ENCODE assay signal across 8 cellular contexts in genomic region chr19:33064117-33064777, GRCh38. TPM values are rescaled to one million over a fixed set of nuclear protein-coding genes. Genes with fewer than 3 reads are reported as not detected.
DNase-seq lines count a peak whose midpoint lies in the region; ATAC-seq and TF ChIP-seq lines count a peak whose summit lies in the region.

No MANE protein-coding gene starts in this region.

- H3K79me2 ChIP-seq in ACC112 (ENCODE audit: control insufficient read depth, insufficient read depth, low read length, unreplicated experiment) = no peaks in the 10 kb centered on the region

- H3K9me3 ChIP-seq in endodermal cell (ENCODE audit: control insufficient read depth, low read length) = no peaks in the 10 kb centered on the region

- H3K36me3 ChIP-seq in ACC112 (ENCODE audit: insufficient read depth, low read length) (no peaks in the 10 kb centered on the region), endodermal cell (ENCODE audit: control insufficient read depth, insufficient read depth, low read length) (peaks cover 4% of the 10 kb centered on the region)

- CTCF ChIA-PET in WTC11 (lab: Charles Lee) = interaction anchor here (0.6 to 1.6 kb wide), 6 partner anchors 12 to 120 kb away, joined by 3 to 6 read pairs (median 4); partner anchors contain the start of gene GPATCH1

- peak overlapping the region; percentile 73 for H3K9ac ChIP-seq in endodermal cell (ENCODE audit: extremely low read depth, low read length, poor library complexity, severe bottlenecking)

- H3K9me3 Mint-ChIP-seq in WTC11 (no peaks in the 10 kb centered on the region), endodermal cell (no peaks in the 10 kb centered on the region)
- H3K9me3 Mint-ChIP-seq in naive thymus-derived CD8-positive, alpha-beta T cell = no peaks in the 10 kb centered on the region

- 1 to 5% methylated on average over 14 to 54 of the region's 58 CpGs for WGBS in endodermal cell (ENCODE audit: insufficient coverage in 1 of 2, insufficient read length in 1 of 2), 2 experiments

- H3K27ac Mint-ChIP-seq in WTC11 (no peak overlapping the region), endodermal cell (peak overlapping the region; percentile 88)
- peak overlapping the region in 1 of 10 donors; percentile 24 for H3K27ac Mint-ChIP-seq in naive thymus-derived CD8-positive, alpha-beta T cell

- peaks cover 13% of the 10 kb centered on the region for H3K27me3 Mint-ChIP-seq in WTC11 (ENCODE audit: low read depth)
- peaks cover 12% of the 10 kb centered on the region for H3K27me3 Mint-ChIP-seq in endodermal cell (ENCODE audit: insufficient read depth)
- peaks cover 8 to 35% (median 20%) of the 10 kb centered on the region in 5 donors for H3K27me3 Mint-ChIP-seq in naive thymus-derived CD8-positive, alpha-beta T cell

- H3K27ac ChIP-seq in ACC112 (ENCODE audit: low read depth, low read length) (no peak overlapping the region), endodermal cell (ENCODE audit: low read depth, low read length) (no peak overlapping the region)

- H3K36me3 Mint-ChIP-seq in WTC11 (no peaks in the 10 kb centered on the region), endodermal cell (ENCODE audit: low read depth) (peaks cover 12% of the 10 kb centered on the region)
- H3K36me3 Mint-ChIP-seq in naive thymus-derived CD8-positive, alpha-beta T cell = no peaks in the 10 kb centered on the region

- peak overlapping the region; percentile 87 for H3K4me3 Mint-ChIP-seq in WTC11
- H3K4me3 Mint-ChIP-seq in endodermal cell = peak overlapping the region; percentile 92
- peak overlapping the region; percentile 56 to 81 (median 73) for H3K4me3 Mint-ChIP-seq in naive thymus-derived CD8-positive, alpha-beta T cell

- H3K4me3 ChIP-seq in ACC112 (ENCODE audit: low read depth, low read length) = peak overlapping the region; percentile 75
- H3K4me3 ChIP-seq in endodermal cell (ENCODE audit: low read length) = peak overlapping the region; percentile 86

- no peaks in the 10 kb centered on the region for H3K4me1 ChIP-seq in ACC112 (ENCODE audit: control insufficient read depth, insufficient read depth, low read length, unreplicated experiment)
- H3K4me1 ChIP-seq in endodermal cell (ENCODE audit: control insufficient read depth, insufficient read depth, low read length) = no peaks in the 10 kb centered on the region

- DNase-seq in WTC11 (ENCODE audit: low spot score) (peak; percentile 78), endodermal cell (peak; percentile 89), nucleus accumbens (lab: John Stamatoyannopoulos, UW) (no peak), G401 (ENCODE audit: low spot score) (no peak)
- peak in 5 of 10 donors; percentile 13 to 39 (median 17) for DNase-seq in naive thymus-derived CD8-positive, alpha-beta T cell

- TF ChIP-seq CTCF in WTC11 (IDR thresholded peaks at IDR 0.05) (no peak), endodermal cell (conservative IDR thresholded peaks at IDR 0.05) (peak; percentile 51)

- in situ Hi-C loops in G401 (cut with HindIII; ENCODE audit: low sequenced_read_pairs) = no loop called here

- H3K4me1 Mint-ChIP-seq in WTC11 (peaks cover 18% of the 10 kb centered on the region), endodermal cell (peaks cover 22% of the 10 kb centered on the region)
- peaks cover 0 to 10% (median 5%) of the 10 kb centered on the region in 4 donors for H3K4me1 Mint-ChIP-seq in naive thymus-derived CD8-positive, alpha-beta T cell

- peaks cover 5% of the 10 kb centered on the region; the same call in 1 of the 2 replicates for H3K27me3 ChIP-seq in ACC112 (ENCODE audit: insufficient read depth, low read length)
- H3K27me3 ChIP-seq in endodermal cell (ENCODE audit: control insufficient read depth, insufficient read depth, low read length, poor library complexity, severe bottlenecking) = no peaks in the 10 kb centered on the region

- POLR2A ChIA-PET in WTC11 (lab: Charles Lee) = interaction anchor here (1.1 kb wide), 1 partner anchor 10 kb away, joined by 7 read pairs; no protein-coding TSS in a partner anchor
- POLR2A ChIA-PET in naive thymus-derived CD8-positive, alpha-beta T cell (lab: Charles Lee) = no interaction called here

- ATAC-seq in GM18868 (IDR thresholded peaks at IDR 0.05; ENCODE audit: unreplicated experiment) (peak; percentile 63), HG03432 (IDR thresholded peaks at IDR 0.05; ENCODE audit: unreplicated experiment) (peak; percentile 51), WTC11 (peak; percentile 65)
- ATAC-seq in naive thymus-derived CD8-positive, alpha-beta T cell = peak; percentile 78 to 81

- H2AFZ ChIP-seq in ACC112 (ENCODE audit: low read length, unreplicated experiment) = peak overlapping the region; percentile 38

TF ChIP-seq in WTC11, 78 proteins besides CTCF, POLR2A, EP300 and RAD21 (continues in another document):
- TF ChIP-seq HMGA2 (CRISPR knock-in tag; IDR thresholded peaks at IDR 0.05) (no peak), GABPB1 (CRISPR knock-in tag; IDR thresholded peaks at IDR 0.05) (no peak), RORB (CRISPR knock-in tag; IDR thresholded peaks at IDR 0.05) (no peak), GTF2I (CRISPR knock-in tag; conservative IDR thresholded peaks at IDR 0.05) (peak; percentile 96), SMAD4 (CRISPR knock-in tag; IDR thresholded peaks at IDR 0.05) (no peak), E2F4 (CRISPR knock-in tag; IDR thresholded peaks at IDR 0.05; ENCODE audit: borderline replicate concordance, low read depth) (no peak), FOXK1 (CRISPR knock-in tag; IDR thresholded peaks at IDR 0.05) (0 out of 2 replicates have a peak, but pooled peaks have one; percentile 2), ELF4 (CRISPR knock-in tag; IDR thresholded peaks at IDR 0.05; ENCODE audit: low read depth) (no peak), KAT7 (CRISPR knock-in tag; IDR thresholded peaks at IDR 0.05; ENCODE audit: borderline replicate concordance) (no peak), GRHL2 (CRISPR knock-in tag; IDR thresholded peaks at IDR 0.05; ENCODE audit: insufficient replicate concordance, severe bottlenecking) (no peak), ZNF416 (CRISPR knock-in tag; IDR thresholded peaks at IDR 0.05) (0 out of 2 replicates have a peak, but pooled peaks have one; percentile 13), NFATC4 (CRISPR knock-in tag; IDR thresholded peaks at IDR 0.05) (no peak), MYBL2 (CRISPR knock-in tag; IDR thresholded peaks at IDR 0.05) (no peak), ZBTB43 (CRISPR knock-in tag; IDR thresholded peaks at IDR 0.05) (no peak), USF2 (CRISPR knock-in tag; IDR thresholded peaks at IDR 0.05) (peak; percentile 24; the same call in 1 of the 2 replicates), ZBTB21 (CRISPR knock-in tag; IDR thresholded peaks at IDR 0.05; ENCODE audit: borderline replicate concordance) (no peak), E2F1 (CRISPR knock-in tag; IDR thresholded peaks at IDR 0.05) (no peak)

RNA-seq across cellular contexts. Expression of gene RHPN2, which starts 0.4 kb away (rescaled TPM):
- total RNA-seq in WTC11 (2021) (21.1 to 26.5 TPM (median 25.8 TPM) in 3 replicates), endodermal cell (10 to 100 TPM; 52.0 to 53.2 TPM)
- 23.2 TPM for polyA plus RNA-seq in endodermal cell (2013, experiment 1 of 2)
- polyA plus RNA-seq in endodermal cell (2013, experiment 2 of 2) = 23.2 TPM
- 1 to 10 TPM; 1.8 to 2.8 TPM for total RNA-seq in naive thymus-derived CD8-positive, alpha-beta T cell
- 1 to 10 TPM in 2 of 3 donors, under 1 TPM in 1; 0.06 to 2.7 (median 1.1) TPM for polyA plus RNA-seq in naive thymus-derived CD8-positive, alpha-beta T cell
- 10.1 and 10.6 TPM in 2 replicates for total RNA-seq in G401 (2014; rRNA removed; shearing (Covaris generic))

RNA-seq across cellular contexts. Expression of gene GPATCH1, which starts 16.7 kb away (rescaled TPM):
- total RNA-seq in WTC11 (2021) = 8.6 to 10.7 TPM (median 9.3 TPM) in 3 replicates
- 10 to 100 TPM; 10.1 to 11.2 TPM for total RNA-seq in endodermal cell
- 10.5 TPM for polyA plus RNA-seq in endodermal cell (2013, experiment 1 of 2)
- polyA plus RNA-seq in endodermal cell (2013, experiment 2 of 2) = 8.8 TPM
- total RNA-seq in naive thymus-derived CD8-positive, alpha-beta T cell = 10 to 100 TPM; 18.3 to 21.7 TPM
- 1 to 10 TPM; 3.9 to 6.4 (median 5.0) TPM for polyA plus RNA-seq in naive thymus-derived CD8-positive, alpha-beta T cell
- total RNA-seq in G401 (2014; rRNA removed; shearing (Covaris generic)) = 5.9 and 7.7 TPM in 2 replicates

Comparison
In these comparisons a context has a peak if more than half of its experiments do, and no peak if none do; other contexts are left out.
1. DNase-seq: peak in WTC11 (single experiment) and endodermal cell (single experiment); none in nucleus accumbens (0 of 56) and G401 (single experiment).
2. Peak in every context shown above with its lines, with median percentiles within 50 percentile points of each other: ATAC-seq and H3K4me3 Mint-ChIP-seq.